Comparison of ENCODE assay signal across 8 cellular contexts in genomic region chr2:134258684-134259408, GRCh38. TPM values are rescaled to one million over a fixed set of nuclear protein-coding genes. Genes with fewer than 3 reads are reported as not detected.
DNase-seq lines count a peak whose midpoint lies in the region; ATAC-seq and TF ChIP-seq lines count a peak whose summit lies in the region.

No MANE protein-coding gene starts in this region.

- DNase-seq in activated gamma-delta T cell treated with Interleukin-2 at 50 U/mL for 16 hours = peak; percentile 67
- DNase-seq in activated gamma-delta T cell (lab: John Stamatoyannopoulos, UW) = no peak
- peak; percentile 38 for DNase-seq in activated CD4-positive, CD25-positive, alpha-beta regulatory T cell treated with anti-CD3 and anti-CD28 coated beads, Interleukin-2, amount 50 U/mL, for 72 hours
- peak; percentile 41 to 48 for DNase-seq in heart right ventricle
- peak; percentile 21 for DNase-seq in transverse colon
- no peak for DNase-seq in adrenal gland

- H3K36me3 ChIP-seq in heart right ventricle (peaks cover 0 to 25% (median 0%) of the 10 kb centered on the region in 9 donors), transverse colon (no peaks in the 10 kb centered on the region), adrenal gland (replicated peaks in 1 of 2) (no peaks in the 10 kb centered on the region)

- H3K4me3 ChIP-seq in heart right ventricle (no peak overlapping the region), transverse colon (no peak overlapping the region), adrenal gland (no peak overlapping the region)

- in situ Hi-C loops in transverse colon (cut with MboI; ENCODE audit: low pct_ligation_motif_present in 1 of 4, low pct_unique_long_range_greater_than_20kb in 1 of 4, low sequenced_read_pairs in 3 of 4) = no loop called here

- H3K4me1 ChIP-seq in heart right ventricle (peaks cover 33 to 75% (median 73%) of the 10 kb centered on the region in 9 donors), transverse colon (peaks cover 11 to 62% (median 14%) of the 10 kb centered on the region in 4 donors), adrenal gland (replicated peaks in 1 of 2) (peaks cover 0 to 35% of the 10 kb centered on the region in 2 donors)

- no peak for TF ChIP-seq POLR2A in transverse colon (IDR thresholded peaks at IDR 0.05)
- TF ChIP-seq POLR2A in adrenal gland (IDR thresholded peaks at IDR 0.05) = no peak

- TF ChIP-seq CTCF in heart right ventricle (IDR thresholded peaks at IDR 0.05) (peak in 5 of 9 donors; percentile 6 to 56 (median 46)), transverse colon (IDR thresholded peaks at IDR 0.05) (no peak), adrenal gland (IDR thresholded peaks at IDR 0.05) (no peak)

- peak; percentile 52 to 94 (median 76) for ATAC-seq in heart right ventricle
- no peak for ATAC-seq in HG02970 (IDR thresholded peaks at IDR 0.05; ENCODE audit: low FRiP score, unreplicated experiment)
- no peak for ATAC-seq in HG02571 (IDR thresholded peaks at IDR 0.05; ENCODE audit: unreplicated experiment)

- H3K9me3 ChIP-seq in heart right ventricle (no peaks in the 10 kb centered on the region), transverse colon (no peaks in the 10 kb centered on the region), adrenal gland (replicated peaks in 1 of 3) (no peaks in the 10 kb centered on the region)

- H3K27me3 ChIP-seq in heart right ventricle (no peaks in the 10 kb centered on the region), transverse colon (no peaks in the 10 kb centered on the region), adrenal gland (no peaks in the 10 kb centered on the region)

- no peak for TF ChIP-seq EP300 in transverse colon (IDR thresholded peaks at IDR 0.05; ENCODE audit: low read depth)

- H3K27ac ChIP-seq in heart right ventricle (peak overlapping the region; percentile 61 to 84 (median 79)), transverse colon (peak overlapping the region in 3 of 4 donors; percentile 9 to 32 (median 26)), adrenal gland (no peak overlapping the region)

- intact Hi-C loops in heart right ventricle (cut with DNase I) = loop anchor here in 4 of 10 donors (5.0 to 10.0 kb wide), 3 partner anchors 134 to 374 kb away; no protein-coding TSS in a partner anchor
- intact Hi-C loops in transverse colon (cut with DNase I; ENCODE audit: low total_unique reads) = no loop called here
- intact Hi-C loops in adrenal gland (cut with DNase I) = loop anchor here in 1 of 2 donors (10.0 kb wide), 1 partner anchor 146 kb away; no protein-coding TSS in a partner anchor

- WGBS in heart right ventricle, 2 donors = 24 to 39% methylated on average over 7 of the region's 7 CpGs
- WGBS in transverse colon (ENCODE audit: low coverage in 1 of 2), 2 donors = 60 to 68% methylated on average over 2 to 7 of the region's 7 CpGs
- WGBS in adrenal gland, 4 donors = 67 to 90% (median 77%) methylated on average over 6 to 7 of the region's 7 CpGs

RNA-seq across cellular contexts. Expression of gene MGAT5, which starts 5.0 kb away (rescaled TPM):
- total RNA-seq in heart right ventricle (100 to 1,000 TPM in 3 of 10 donors, 10 to 100 TPM in 7; 68.9 to 111 (median 94.6) TPM), transverse colon (10 to 100 TPM; 23.6 to 67.6 (median 55.2) TPM), adrenal gland (10 to 100 TPM; 27.9 to 47.9 (median 42.9) TPM)
- polyA plus RNA-seq in heart right ventricle (10 to 100 TPM in 1 of 2 donors, 1 to 10 TPM in 1; 6.4 to 13.1 TPM), adrenal gland (10 to 100 TPM in 1 of 3 donors, 1 to 10 TPM in 2; 2.9 to 20.0 (median 3.6) TPM)

Comparison
In these comparisons a context has a peak if more than half of its experiments do, and no peak if none do; other contexts are left out.
1. DNase-seq: peak in activated gamma-delta T cell treated with Interleukin-2 at 50 U/mL for 16 hours (single experiment), activated CD4-positive, CD25-positive, alpha-beta regulatory T cell treated with anti-CD3 and anti-CD28 coated beads, Interleukin-2, amount 50 U/mL, for 72 hours (single experiment), heart right ventricle (2 of 2) and transverse colon (single experiment); none in activated gamma-delta T cell (single experiment) and adrenal gland (0 of 7).
2. ATAC-seq: peak in heart right ventricle (8 of 8); none in HG02970 (single experiment) and HG02571 (single experiment).
3. H3K27ac ChIP-seq: peak in heart right ventricle (10 of 10) and transverse colon (3 of 4); none in adrenal gland (0 of 5).
4. CTCF ChIP-seq: peak in heart right ventricle (5 of 9); none in transverse colon (0 of 5) and adrenal gland (0 of 6).